1 cellular context compared by ENCODE assay signal in the genomic region with DNA sequence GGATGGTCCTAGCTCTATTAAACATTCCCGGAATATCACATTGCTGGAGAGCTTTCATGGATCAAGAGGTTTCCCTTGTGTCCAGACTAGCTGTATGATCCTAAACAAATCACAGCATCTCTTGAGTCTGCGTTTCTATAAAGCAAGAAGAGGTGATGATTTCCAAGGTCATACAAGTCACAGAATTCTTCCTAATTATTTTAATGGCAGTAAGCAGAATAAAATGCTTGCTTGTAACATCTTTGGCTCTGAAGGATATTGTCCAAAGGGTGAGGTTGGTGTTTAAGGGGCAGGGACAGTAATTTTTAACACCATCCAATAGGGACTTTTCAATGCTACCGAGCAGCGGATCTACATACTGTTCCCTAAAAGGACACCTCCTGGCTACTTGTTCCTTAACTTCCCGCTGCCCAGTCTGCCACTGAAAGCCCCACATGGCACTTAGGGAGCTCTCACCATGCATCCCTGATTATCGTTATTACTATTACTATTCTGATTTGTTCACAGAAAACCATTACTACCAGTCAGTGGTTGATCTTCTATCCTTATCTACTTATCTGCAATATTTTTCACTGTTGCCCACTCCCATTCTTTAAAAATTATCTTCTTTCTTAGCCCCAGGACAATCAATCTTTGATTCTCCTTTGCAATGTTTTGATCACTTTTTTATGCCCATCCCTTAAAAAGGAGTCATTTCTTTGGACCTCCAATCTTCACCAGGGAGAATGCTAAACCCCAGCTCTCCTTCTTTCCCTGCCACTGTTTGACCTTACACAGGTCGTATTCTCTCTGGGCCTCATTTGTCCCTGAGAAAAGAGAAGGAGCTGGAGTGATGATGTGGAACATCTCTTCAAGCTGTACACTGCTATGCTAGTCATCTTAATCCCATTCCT.
TF ChIP-seq lines count a peak whose summit lies in the region.

No MANE protein-coding gene starts in this region.

TF ChIP-seq in A549, 52 proteins besides CTCF, POLR2A, EP300 and RAD21 (continued from another document):
- TF ChIP-seq, protein P1, sequence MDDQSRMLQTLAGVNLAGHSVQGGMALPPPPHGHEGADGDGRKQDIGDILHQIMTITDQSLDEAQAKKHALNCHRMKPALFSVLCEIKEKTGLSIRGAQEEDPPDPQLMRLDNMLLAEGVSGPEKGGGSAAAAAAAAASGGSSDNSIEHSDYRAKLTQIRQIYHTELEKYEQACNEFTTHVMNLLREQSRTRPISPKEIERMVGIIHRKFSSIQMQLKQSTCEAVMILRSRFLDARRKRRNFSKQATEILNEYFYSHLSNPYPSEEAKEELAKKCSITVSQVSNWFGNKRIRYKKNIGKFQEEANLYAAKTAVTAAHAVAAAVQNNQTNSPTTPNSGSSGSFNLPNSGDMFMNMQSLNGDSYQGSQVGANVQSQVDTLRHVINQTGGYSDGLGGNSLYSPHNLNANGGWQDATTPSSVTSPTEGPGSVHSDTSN (IDR thresholded peaks at IDR 0.05) = peak; percentile 61
- TF ChIP-seq SMC3 (IDR thresholded peaks at IDR 0.05) (peak; percentile 13; the same call in 2 of the 3 replicates), KDM5A (IDR thresholded peaks at IDR 0.05) (no peak), NFE2L2 (conservative IDR thresholded peaks at IDR 0.05; ENCODE audit: low read length) (no peak), MYC (IDR thresholded peaks at IDR 0.05; ENCODE audit: borderline replicate concordance, low read length) (no peak; the same call in 1 of the 2 replicates), NPAS2 (CRISPR knock-in tag; IDR thresholded peaks at IDR 0.05; ENCODE audit: borderline replicate concordance) (no peak), HOXA7 (CRISPR knock-in tag; IDR thresholded peaks at IDR 0.05) (peak; percentile 89), MAZ (IDR thresholded peaks at IDR 0.05; ENCODE audit: borderline replicate concordance, low read depth, low read length) (no peak), HOXB5 (CRISPR knock-in tag; IDR thresholded peaks at IDR 0.05) (no peak), PHF8 (IDR thresholded peaks at IDR 0.05; ENCODE audit: borderline replicate concordance, low read depth) (no peak), CBX2 (IDR thresholded peaks at IDR 0.05; ENCODE audit: borderline replicate concordance, low read depth) (no peak), TFCP2L1 (CRISPR knock-in tag; IDR thresholded peaks at IDR 0.05) (peak; percentile 77), JUNB (IDR thresholded peaks at IDR 0.05) (no peak), RCOR1 (IDR thresholded peaks at IDR 0.05; ENCODE audit: low read depth, low read length) (no peak), POLR2AphosphoS2 (conservative IDR thresholded peaks at IDR 0.05; ENCODE audit: low read length) (peak; percentile 92), EHF (CRISPR knock-in tag; IDR thresholded peaks at IDR 0.05) (0 out of 2 replicates have a peak, but pooled peaks have one; percentile 66), CBX8 (IDR thresholded peaks at IDR 0.05) (no peak), JUN (IDR thresholded peaks at IDR 0.05) (peak; percentile 79; a peak in 4 of 5 replicates), GATA3 (IDR thresholded peaks at IDR 0.05; ENCODE audit: borderline replicate concordance) (no peak; the same call in 1 of the 2 replicates), ZC3H11A (IDR thresholded peaks at IDR 0.05) (no peak)
- TF ChIP-seq, protein P2, sequence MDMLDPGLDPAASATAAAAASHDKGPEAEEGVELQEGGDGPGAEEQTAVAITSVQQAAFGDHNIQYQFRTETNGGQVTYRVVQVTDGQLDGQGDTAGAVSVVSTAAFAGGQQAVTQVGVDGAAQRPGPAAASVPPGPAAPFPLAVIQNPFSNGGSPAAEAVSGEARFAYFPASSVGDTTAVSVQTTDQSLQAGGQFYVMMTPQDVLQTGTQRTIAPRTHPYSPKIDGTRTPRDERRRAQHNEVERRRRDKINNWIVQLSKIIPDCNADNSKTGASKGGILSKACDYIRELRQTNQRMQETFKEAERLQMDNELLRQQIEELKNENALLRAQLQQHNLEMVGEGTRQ (IDR thresholded peaks at IDR 0.05) = no peak
- TF ChIP-seq, protein P3, sequence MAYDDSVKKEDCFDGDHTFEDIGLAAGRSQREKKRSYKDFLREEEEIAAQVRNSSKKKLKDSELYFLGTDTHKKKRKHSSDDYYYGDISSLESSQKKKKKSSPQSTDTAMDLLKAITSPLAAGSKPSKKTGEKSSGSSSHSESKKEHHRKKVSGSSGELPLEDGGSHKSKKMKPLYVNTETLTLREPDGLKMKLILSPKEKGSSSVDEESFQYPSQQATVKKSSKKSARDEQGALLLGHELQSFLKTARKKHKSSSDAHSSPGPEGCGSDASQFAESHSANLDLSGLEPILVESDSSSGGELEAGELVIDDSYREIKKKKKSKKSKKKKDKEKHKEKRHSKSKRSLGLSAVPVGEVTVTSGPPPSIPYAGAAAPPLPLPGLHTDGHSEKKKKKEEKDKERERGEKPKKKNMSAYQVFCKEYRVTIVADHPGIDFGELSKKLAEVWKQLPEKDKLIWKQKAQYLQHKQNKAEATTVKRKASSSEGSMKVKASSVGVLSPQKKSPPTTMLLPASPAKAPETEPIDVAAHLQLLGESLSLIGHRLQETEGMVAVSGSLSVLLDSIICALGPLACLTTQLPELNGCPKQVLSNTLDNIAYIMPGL (CRISPR knock-in tag; IDR thresholded peaks at IDR 0.05; ENCODE audit: borderline replicate concordance) = no peak
- TF ChIP-seq, protein P4, sequence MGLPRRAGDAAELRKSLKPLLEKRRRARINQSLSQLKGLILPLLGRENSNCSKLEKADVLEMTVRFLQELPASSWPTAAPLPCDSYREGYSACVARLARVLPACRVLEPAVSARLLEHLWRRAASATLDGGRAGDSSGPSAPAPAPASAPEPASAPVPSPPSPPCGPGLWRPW (IDR thresholded peaks at IDR 0.05) = no peak
- TF ChIP-seq, protein P5, sequence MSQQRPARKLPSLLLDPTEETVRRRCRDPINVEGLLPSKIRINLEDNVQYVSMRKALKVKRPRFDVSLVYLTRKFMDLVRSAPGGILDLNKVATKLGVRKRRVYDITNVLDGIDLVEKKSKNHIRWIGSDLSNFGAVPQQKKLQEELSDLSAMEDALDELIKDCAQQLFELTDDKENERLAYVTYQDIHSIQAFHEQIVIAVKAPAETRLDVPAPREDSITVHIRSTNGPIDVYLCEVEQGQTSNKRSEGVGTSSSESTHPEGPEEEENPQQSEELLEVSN (IDR thresholded peaks at IDR 0.05; ENCODE audit: borderline replicate concordance, low read depth) = no peak
- TF ChIP-seq, protein P6, sequence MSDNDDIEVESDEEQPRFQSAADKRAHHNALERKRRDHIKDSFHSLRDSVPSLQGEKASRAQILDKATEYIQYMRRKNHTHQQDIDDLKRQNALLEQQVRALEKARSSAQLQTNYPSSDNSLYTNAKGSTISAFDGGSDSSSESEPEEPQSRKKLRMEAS (IDR thresholded peaks at IDR 0.05) = no peak; the same call in 1 of the 2 replicates
